In genomic region chr17:258906-259305, GRCh38 we compare ENCODE assay signal across 17 cellular contexts.
A peak's percentile ranks its signal among the peaks of the same experiment; 100 is the strongest.
DNase-seq lines count a peak whose midpoint lies in the region; ATAC-seq, FAIRE-seq and TF ChIP-seq lines count a peak whose summit lies in the region.
"Had no signal": no experiment of that assay in that cellular context is flagged by ENCODE, and none has a peak within 500 bp of the region (broad histone marks: within the 10 kb centered on the region; RNA-seq: fewer than 3 reads in every experiment).

No MANE protein-coding gene starts in this region.

- H3K4me3 ChIP-seq in right lobe of liver (no peak overlapping the region), HepG2 (replicated peaks in 1 of 3; ENCODE audit: insufficient read depth in 1 of 3, low read depth in 2 of 3, low read length in 3 of 3) (no peak overlapping the region), H1 (ENCODE audit: extremely low read depth in 1 of 4, insufficient read depth in 2 of 4, low read depth in 3 of 4, low read length in 4 of 4) (no peak overlapping the region), trophoblast cell (ENCODE audit: low read depth, low read length) (no peak overlapping the region)
- H3K4me3 ChIP-seq: MG63 had no signal

- H3K4ac ChIP-seq in H1 (replicated peaks; ENCODE audit: insufficient read length, low read depth, low read length) (peak overlapping the region; percentile 46), trophoblast cell (ENCODE audit: low read depth, low read length) (no peak overlapping the region)

- H2BK15ac ChIP-seq in H1 (ENCODE audit: low read length): no peak overlapping the region

- no peaks in the 10 kb centered on the region for H3K23me2 ChIP-seq in H1 (ENCODE audit: low read depth, low read length)

- H4K12ac ChIP-seq in trophoblast cell (ENCODE audit: low read depth, low read length): no peak overlapping the region

- H2BK12ac ChIP-seq in H1 (ENCODE audit: low read depth, low read length) (peak overlapping the region; percentile 98), trophoblast cell (ENCODE audit: low read length) (no peak overlapping the region)

- H3K56ac ChIP-seq in H1 (replicated peaks; ENCODE audit: insufficient read length, low read depth, low read length): no peak overlapping the region

- H3K14ac ChIP-seq in H1 (ENCODE audit: insufficient read length): no peak overlapping the region
- no peak overlapping the region for H3K14ac ChIP-seq in trophoblast cell (ENCODE audit: low read length)

- no peak overlapping the region for H2AFZ ChIP-seq in HepG2 (ENCODE audit: low read length)
- H2AFZ ChIP-seq in H1 (ENCODE audit: low read length): no peak overlapping the region
- H2AFZ ChIP-seq in trophoblast cell (ENCODE audit: insufficient read depth, low read length, poor library complexity): no peak overlapping the region

- no peaks in the 10 kb centered on the region for H3K9me3 ChIP-seq in right lobe of liver
- no peaks in the 10 kb centered on the region for H3K9me3 ChIP-seq in HepG2 (ENCODE audit: low read length)
- peaks cover 0 to 3% of the 10 kb centered on the region in 2 experiments; a peak in 1 of 4 replicates for H3K9me3 ChIP-seq in H1 (ENCODE audit: insufficient read depth in 2 of 2, low read depth in 1 of 2, low read length in 1 of 2)
- H3K9me3 ChIP-seq in trophoblast cell (ENCODE audit: insufficient read depth, low read depth, low read length): peaks cover 11% of the 10 kb centered on the region
- H3K9me3 ChIP-seq: MG63 had no signal

- H2BK120ac ChIP-seq in H1 (replicated peaks; ENCODE audit: low read depth, low read length) (peak overlapping the region; percentile 63), trophoblast cell (ENCODE audit: insufficient read depth, low read length, poor library complexity) (no peak overlapping the region)

- no peak for ATAC-seq in right lobe of liver
- no peak for ATAC-seq in HepG2
- ATAC-seq in HG02759 (IDR thresholded peaks at IDR 0.05; ENCODE audit: unreplicated experiment): no peak

- no peaks in the 10 kb centered on the region for H3K4me1 ChIP-seq in right lobe of liver
- no peaks in the 10 kb centered on the region for H3K4me1 ChIP-seq in HepG2 (ENCODE audit: insufficient read depth, low read length)
- peaks cover 9 to 21% (median 17%) of the 10 kb centered on the region in 4 experiments for H3K4me1 ChIP-seq in H1 (replicated peaks in 1 of 4; ENCODE audit: control insufficient read depth in 3 of 4, insufficient read depth in 4 of 4, low read length in 3 of 4)
- H3K4me1 ChIP-seq in trophoblast cell (ENCODE audit: control insufficient read depth in 1 of 2, insufficient read depth in 2 of 2, low read length in 2 of 2): no peaks in the 10 kb centered on the region

- peak overlapping the region; percentile 37 for H2BK20ac ChIP-seq in H1 (ENCODE audit: low read length)

- H3K18ac ChIP-seq in H1 (ENCODE audit: extremely low read depth, low read length) (peak overlapping the region; percentile 4; the same call in 1 of the 2 replicates), trophoblast cell (ENCODE audit: low read length) (no peak overlapping the region)

- intact Hi-C loops in right lobe of liver (cut with DNase I): no loop called here
- intact Hi-C loops in HepG2 (cut with micrococcal nuclease; ENCODE audit: unreplicated experiment): no loop called here

- POLR2A ChIA-PET in HepG2 (lab: Yijun Ruan, JAX): no interaction called here
- POLR2A ChIA-PET in H1 (lab: Charles Lee; ENCODE audit: partially characterized antibody): interaction anchor here (1.6 to 2.0 kb wide), 2 partner anchors 9 to 11 kb away, joined by 3 to 5 read pairs; no protein-coding TSS in a partner anchor

- H4K8ac ChIP-seq in H1 (ENCODE audit: extremely low read depth, insufficient read depth, low read length) (no peak overlapping the region), trophoblast cell (ENCODE audit: low read depth, low read length) (no peak overlapping the region)

- H3K27me3 ChIP-seq in right lobe of liver (no peaks in the 10 kb centered on the region), HepG2 (ENCODE audit: control insufficient read depth in 1 of 2, insufficient read depth in 2 of 2, low read length in 2 of 2) (no peaks in the 10 kb centered on the region), H1 (replicated peaks in 1 of 4; ENCODE audit: control insufficient read depth in 3 of 4, extremely low read depth in 1 of 4, insufficient read depth in 3 of 4, low read length in 3 of 4) (peaks cover 0 to 7% (median 5%) of the 10 kb centered on the region in 4 experiments; a peak in 4 of 7 replicates), trophoblast cell (ENCODE audit: insufficient read depth, low read length) (peaks cover 4% of the 10 kb centered on the region)
- H3K27me3 ChIP-seq: MG63 had no signal

- H2AK5ac ChIP-seq in H1 (ENCODE audit: low read depth, low read length): peak overlapping the region; percentile 84; the same call in 1 of the 2 replicates
- H2AK5ac ChIP-seq in trophoblast cell (ENCODE audit: low read length): no peak overlapping the region

- in situ Hi-C loops in HepG2 (cut with HindIII; ENCODE audit: extremely low pct_ligation_motif_present, low pct_unique_long_range_greater_than_20kb): no loop called here

- no TSS peak for BruUV-seq in HepG2 (replicated peaks; lab: Mats Ljungman, UMichigan)

- CTCF ChIA-PET in HepG2 (lab: Yijun Ruan, JAX; ENCODE audit: low intra/inter-chr PET ratio, low total read pairs): no interaction called here
- CTCF ChIA-PET in H1 (lab: Charles Lee; ENCODE audit: partially characterized antibody): interaction anchor here (1.2 to 1.9 kb wide), 2 partner anchors 27 to 50 kb away, joined by 3 to 8 read pairs; no protein-coding TSS in a partner anchor

- H3K9ac ChIP-seq in HepG2 (ENCODE audit: insufficient read depth, low read depth, low read length) (no peak overlapping the region), H1 (replicated peaks in 1 of 4; ENCODE audit: extremely low read depth in 1 of 4, low read depth in 3 of 4, low read length in 3 of 4) (no peak overlapping the region), trophoblast cell (ENCODE audit: low read length) (no peak overlapping the region)
- H3K9ac ChIP-seq: KMS-11 had no signal

- H3K36me3 ChIP-seq in right lobe of liver (peaks cover 0 to 6% (median 2%) of the 10 kb centered on the region in 4 donors), HepG2 (replicated peaks in 1 of 2; ENCODE audit: control insufficient read depth in 1 of 2, insufficient read depth in 2 of 2, low read length in 2 of 2) (peaks cover 5 to 19% of the 10 kb centered on the region in 2 experiments; a peak in 3 of 5 replicates), H1 (ENCODE audit: control insufficient read depth in 2 of 4, insufficient read depth in 4 of 4, low read length in 3 of 4) (no peaks in the 10 kb centered on the region), trophoblast cell (ENCODE audit: control insufficient read depth in 1 of 2, insufficient read depth in 2 of 2, low read length in 2 of 2) (no peaks in the 10 kb centered on the region)
- H3K36me3 ChIP-seq: MG63 had no signal

- H3K23ac ChIP-seq in H1 (ENCODE audit: insufficient read length) (no peak overlapping the region), trophoblast cell (ENCODE audit: low read length) (peak overlapping the region; percentile 13)

- no peaks in the 10 kb centered on the region for H3K79me1 ChIP-seq in H1 (ENCODE audit: low read depth, low read length)
- H3K79me1 ChIP-seq in trophoblast cell (ENCODE audit: low read length): no peaks in the 10 kb centered on the region

- peak overlapping the region; percentile 22; the same call in 1 of the 2 replicates for H2BK5ac ChIP-seq in H1 (ENCODE audit: low read depth, low read length)
- H2BK5ac ChIP-seq in trophoblast cell (ENCODE audit: low read depth, low read length, poor library complexity): no peak overlapping the region

- H4K20me1 ChIP-seq in HepG2 (ENCODE audit: insufficient read depth, low read length) (no peaks in the 10 kb centered on the region), H1 (replicated peaks in 1 of 2; ENCODE audit: control insufficient read depth in 1 of 2, insufficient read depth in 2 of 2, low read length in 2 of 2) (no peaks in the 10 kb centered on the region)

- TF ChIP-seq RAD21 in HepG2 (CRISPR knock-in tag; IDR thresholded peaks at IDR 0.05): no peak
- TF ChIP-seq RAD21 in H1 (IDR thresholded peaks at IDR 0.05 in 1 of 2, conservative IDR thresholded peaks at IDR 0.05 in 1 of 2; ENCODE audit: low read depth in 2 of 2, low read length in 2 of 2): no peak

- no peaks in the 10 kb centered on the region for H3K79me2 ChIP-seq in HepG2 (ENCODE audit: insufficient read depth, low read length)
- H3K79me2 ChIP-seq in H1 (ENCODE audit: control insufficient read depth in 1 of 2, insufficient read depth in 2 of 2, low read length in 2 of 2): no peaks in the 10 kb centered on the region
- no peaks in the 10 kb centered on the region for H3K79me2 ChIP-seq in trophoblast cell (ENCODE audit: control insufficient read depth, insufficient read depth, low read length, poor library complexity)

- H4K5ac ChIP-seq in H1 (ENCODE audit: insufficient read length, low read depth, low read length): no peak overlapping the region

- TF ChIP-seq EP300 in HepG2 (IDR thresholded peaks at IDR 0.05; ENCODE audit: low read depth in 2 of 2, low read length in 2 of 2): no peak
- no peak for TF ChIP-seq EP300 in HepG2 (CRISPR knock-in tag; IDR thresholded peaks at IDR 0.05; ENCODE audit: borderline replicate concordance)
- no peak for TF ChIP-seq EP300 in H1 (IDR thresholded peaks at IDR 0.05; ENCODE audit: borderline replicate concordance in 1 of 2, low read depth in 2 of 2, low read length in 2 of 2)

- H4K91ac ChIP-seq in H1 (replicated peaks; ENCODE audit: insufficient read length, low read length): peak overlapping the region; percentile 81
- no peak overlapping the region for H4K91ac ChIP-seq in trophoblast cell (ENCODE audit: low read depth, low read length)

- H3K4me2 ChIP-seq in HepG2 (ENCODE audit: low read depth, low read length) (no peak overlapping the region), H1 (ENCODE audit: insufficient read depth in 1 of 2, low read depth in 2 of 2, low read length in 2 of 2) (peak overlapping the region; percentile 50 to 56; a peak in 2 of 4 replicates), trophoblast cell (ENCODE audit: low read length) (no peak overlapping the region)
- H3K4me2 ChIP-seq: KMS-11 had no signal

- DNase-seq in right lobe of liver (peak; percentile 5 to 41 (median 23)), HepG2 (ENCODE audit: low spot score) (no peak), H1 (ENCODE audit: low read depth in 1 of 2, low spot score in 2 of 2) (peak in 1 of 2 experiments; percentile 46), trophoblast cell (no peak), ureter (ENCODE audit: low spot score) (peak; percentile 28), frontal cortex (ENCODE audit: low spot score in 2 of 2) (no peak)
- no peak for DNase-seq in NK-92 treated with Interleukin-12 subunit alpha and Interleukin-12 subunit beta, amount 100 ng/mL, for 24 hours (lab: John Stamatoyannopoulos, UW)
- DNase-seq: CD4-positive, alpha-beta memory T cell; DND-41; GF-D8; MG63; NCI-H187 treated with DMSO at 0.1 percent for 48 hours; NCI-H2171 treated with DMSO at 0.1 percent for 48 hours; NCI-H510A treated with DMSO at 0.1 percent for 48 hours had no signal

- WGBS in right lobe of liver (ENCODE audit: insufficient coverage, low coverage, low lambda C conversion rate, missing lambda C conversion rate): 93% methylated on average over 3 of the region's 12 CpGs
- 95% methylated on average over 6 of the region's 12 CpGs for WGBS in HepG2 (ENCODE audit: low lambda C conversion rate)
- WGBS in H1 (ENCODE audit: extremely low coverage in 1 of 2, insufficient coverage in 1 of 2, insufficient read length in 1 of 2, insufficient replicate concordance in 2 of 2, low coverage in 1 of 2, low lambda C conversion rate in 2 of 2, missing lambda C conversion rate in 1 of 2), 2 experiments: 90% methylated on average over 12 of the region's 12 CpGs; no CpG with 5 or more reads in 1 of the 2 experiments
- WGBS in trophoblast cell (ENCODE audit: extremely low coverage, insufficient coverage, insufficient read length): no CpG with 5 or more reads among the region's 12 CpGs

- FAIRE-seq in HepG2 (lab: Jason Lieb, UNC) (no peak), H1 (lab: Jason Lieb, UNC) (no peak), frontal cortex (lab: Jason Lieb, UNC) (no peak)
- FAIRE-seq: D721Med had no signal

- H3K27ac ChIP-seq in right lobe of liver: no peak overlapping the region
- no peak overlapping the region for H3K27ac ChIP-seq in HepG2 (ENCODE audit: extremely low read length, insufficient read depth, low read length)
- H3K27ac ChIP-seq in H1 (ENCODE audit: low read depth, low read length): no peak overlapping the region
- no peak overlapping the region for H3K27ac ChIP-seq in trophoblast cell (ENCODE audit: low read depth, low read length)
- H3K27ac ChIP-seq: KMS-11 had no signal

- no peak for TF ChIP-seq CTCF in right lobe of liver (IDR thresholded peaks at IDR 0.05)
- no peak for TF ChIP-seq CTCF in HepG2 (CRISPR knock-in tag; IDR thresholded peaks at IDR 0.05)
- no peak for TF ChIP-seq CTCF in H1 (IDR thresholded peaks at IDR 0.05; ENCODE audit: control extremely low read depth in 1 of 3, insufficient read depth in 1 of 3, low read depth in 1 of 3, low read length in 3 of 3)

- no peak for TF ChIP-seq POLR2A in right lobe of liver (IDR thresholded peaks at IDR 0.05)
- TF ChIP-seq POLR2A in HepG2 (IDR thresholded peaks at IDR 0.05; ENCODE audit: insufficient read depth in 1 of 2, low read depth in 2 of 2, low read length in 2 of 2): no peak
- no peak for TF ChIP-seq POLR2A in H1 (IDR thresholded peaks at IDR 0.05; ENCODE audit: control extremely low read depth in 1 of 2, low read depth in 2 of 2, low read length in 2 of 2)

Comparison
In these comparisons a context has a peak if more than half of its experiments do, and no peak if none do; other contexts are left out.
1. DNase-seq: peak in right lobe of liver (3 of 3) and ureter (single experiment); none in HepG2 (single experiment), trophoblast cell (0 of 2), NK-92 treated with Interleukin-12 subunit alpha and Interleukin-12 subunit beta, amount 100 ng/mL, for 24 hours (single experiment) and frontal cortex (0 of 2).
2. H3K4me2 ChIP-seq: peak in H1 (2 of 2); none in HepG2 (single experiment) and trophoblast cell (single experiment).